In the genomic region with DNA sequence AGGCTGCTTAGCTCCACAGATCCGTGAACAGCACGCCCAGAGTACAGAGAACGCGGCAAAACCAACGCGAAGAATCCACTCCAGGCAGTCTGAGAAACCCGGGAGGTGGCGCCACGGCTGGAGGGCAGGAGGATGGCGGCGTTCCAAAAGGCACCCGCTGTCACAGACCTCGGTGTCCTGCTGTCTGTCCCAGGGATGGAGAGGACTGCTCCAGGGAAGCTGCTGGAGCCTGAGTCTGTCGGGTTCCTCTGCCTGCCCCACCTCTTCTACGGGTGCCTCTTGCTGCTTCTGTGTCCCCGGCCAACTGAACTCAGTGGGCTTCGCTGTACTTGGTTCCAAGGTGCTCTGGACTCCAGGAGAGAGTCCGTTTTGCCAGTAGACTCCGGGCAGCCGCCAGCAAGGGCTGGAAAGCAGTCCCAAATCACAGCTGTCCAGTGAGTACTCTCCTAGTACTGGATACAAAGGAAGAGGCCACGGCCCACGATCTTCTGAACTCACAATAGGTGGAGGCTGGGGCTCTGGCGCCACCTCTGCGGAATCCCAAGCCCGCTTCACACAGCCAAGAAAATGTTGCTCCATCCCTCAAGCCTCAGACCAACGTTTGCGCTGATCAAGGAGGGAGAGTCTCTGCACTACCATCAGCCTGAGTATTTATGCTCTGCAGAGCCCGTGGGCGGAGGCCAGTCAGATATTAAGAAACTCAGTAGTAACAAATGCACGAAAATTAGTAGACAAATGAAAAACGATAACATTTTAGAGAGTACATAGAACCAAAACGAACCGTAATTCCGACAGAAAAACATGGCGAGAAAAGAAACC, we compare ENCODE assay signal across 8 cellular contexts. TPM values are rescaled to one million over a fixed set of nuclear protein-coding genes. Genes with fewer than 3 reads are reported as not detected.
DNase-seq lines count a peak whose midpoint lies in the region; ATAC-seq and TF ChIP-seq lines count a peak whose summit lies in the region.

No MANE protein-coding gene starts in this region.

- H3K79me2 ChIP-seq in OCI-LY3 (ENCODE audit: low read length) (no peaks in the 10 kb centered on the region), fibroblast of lung (ENCODE audit: control insufficient read depth, insufficient read depth, low read length) (peaks cover 68% of the 10 kb centered on the region)

- H4K20me1 ChIP-seq in OCI-LY3 (ENCODE audit: insufficient read depth, low read length), result no peaks in the 10 kb centered on the region
- no peaks in the 10 kb centered on the region for H4K20me1 ChIP-seq in fibroblast of lung (ENCODE audit: control insufficient read depth, extremely low read depth, insufficient read depth, low read length)

- H3K27ac ChIP-seq in OCI-LY3 (ENCODE audit: low read length) (peak overlapping the region; percentile 38), fibroblast of lung (ENCODE audit: insufficient read depth, low read length) (peak overlapping the region; percentile 96), uterus (peak overlapping the region; percentile 90 to 91)

- H3K27me3 ChIP-seq in OCI-LY3 (ENCODE audit: low read depth, low read length) (no peaks in the 10 kb centered on the region), fibroblast of lung (ENCODE audit: control insufficient read depth, insufficient read depth, low read length) (no peaks in the 10 kb centered on the region), neuron (ENCODE audit: insufficient read depth, low read length) (no peaks in the 10 kb centered on the region), uterus (peaks cover 0 to 22% of the 10 kb centered on the region in 2 donors)

- no peaks in the 10 kb centered on the region for H3K36me3 ChIP-seq in ES-I3 (ENCODE audit: insufficient read depth, low read length)
- no peaks in the 10 kb centered on the region for H3K36me3 ChIP-seq in OCI-LY3 (replicated peaks; ENCODE audit: low read depth, low read length)
- peaks cover 2% of the 10 kb centered on the region for H3K36me3 ChIP-seq in fibroblast of lung (ENCODE audit: control insufficient read depth, insufficient read depth, low read length)
- H3K36me3 ChIP-seq in neuron (ENCODE audit: insufficient read depth, low read length), result no peaks in the 10 kb centered on the region
- H3K36me3 ChIP-seq in uterus, result no peaks in the 10 kb centered on the region

- TF ChIP-seq CTCF in OCI-LY3 (IDR thresholded peaks at IDR 0.05; ENCODE audit: low read depth, low read length) (no peak), fibroblast of lung (conservative IDR thresholded peaks at IDR 0.05 in 1 of 2, IDR thresholded peaks at IDR 0.05 in 1 of 2; ENCODE audit: low read depth in 1 of 2, low read length in 2 of 2) (peak in 1 of 2 donors; percentile 38), uterus (IDR thresholded peaks at IDR 0.05) (no peak)

- DNase-seq in HT-29 (ENCODE audit: low spot score), result peak; percentile 91
- peak; percentile 80 to 82 for DNase-seq in activated T-cell treated with anti-CD3 and anti-CD28 coated beads, Interleukin-2, amount 50 U/mL, for 48 hours
- DNase-seq in fibroblast of lung (ENCODE audit: low read depth in 2 of 2), result peak; percentile 90 to 91
- peak; percentile 60 to 61 for DNase-seq in uterus

- intact Hi-C loops in uterus (cut with DNase I; ENCODE audit: low total_unique reads), result no loop called here

- H3K9ac ChIP-seq in ES-I3 (ENCODE audit: low read depth, low read length) (peak overlapping the region; percentile 47; the same call in 1 of the 2 replicates), OCI-LY3 (ENCODE audit: low read length) (peak overlapping the region; percentile 66), fibroblast of lung (ENCODE audit: insufficient read depth, low read length) (no peak overlapping the region)

- TF ChIP-seq POLR2A in uterus (IDR thresholded peaks at IDR 0.05), result no peak

- peak overlapping the region; percentile 94 for H3K4me2 ChIP-seq in OCI-LY3 (ENCODE audit: low read length)
- peak overlapping the region; percentile 72 for H3K4me2 ChIP-seq in fibroblast of lung (ENCODE audit: extremely low read depth, insufficient read depth, low read length)

- peak overlapping the region; percentile 94 for H2AFZ ChIP-seq in OCI-LY3 (ENCODE audit: low read depth, low read length)
- peak overlapping the region; percentile 46 for H2AFZ ChIP-seq in fibroblast of lung (ENCODE audit: low read length)
- H2AFZ ChIP-seq in neuron (ENCODE audit: low read depth, low read length), result peak overlapping the region; percentile 67

- H3K9me3 ChIP-seq in ES-I3 (ENCODE audit: control insufficient read depth, insufficient read depth, low read length), result no peaks in the 10 kb centered on the region
- H3K9me3 ChIP-seq in OCI-LY3 (ENCODE audit: insufficient read depth, low read length), result no peaks in the 10 kb centered on the region
- H3K9me3 ChIP-seq in fibroblast of lung (ENCODE audit: control insufficient read depth, insufficient read depth, low read depth, low read length), result no peaks in the 10 kb centered on the region
- peaks cover 1% of the 10 kb centered on the region for H3K9me3 ChIP-seq in neuron (ENCODE audit: low read length)
- H3K9me3 ChIP-seq in uterus, result no peaks in the 10 kb centered on the region

- H3K4me3 ChIP-seq in OCI-LY3 (ENCODE audit: low read length) (peak overlapping the region; percentile 88), fibroblast of lung (replicated peaks in 1 of 4; ENCODE audit: control extremely low read depth in 1 of 4, insufficient read depth in 1 of 4, low read depth in 3 of 4, low read length in 4 of 4) (peak overlapping the region; percentile 27 to 85 (median 76)), neuron (ENCODE audit: low read length) (peak overlapping the region; percentile 55), uterus (peak overlapping the region; percentile 60 to 68)

- no peak for ATAC-seq in HG03342 (IDR thresholded peaks at IDR 0.05; ENCODE audit: unreplicated experiment)

- H3K4me1 ChIP-seq in ES-I3 (ENCODE audit: insufficient read depth, low read length) (peaks cover 7% of the 10 kb centered on the region; the same call in 1 of the 2 replicates), OCI-LY3 (ENCODE audit: low read length) (peaks cover 5% of the 10 kb centered on the region; the same call in 1 of the 2 replicates), fibroblast of lung (ENCODE audit: control insufficient read depth, extremely low read depth, insufficient read depth, low read length) (peaks cover 7% of the 10 kb centered on the region), neuron (ENCODE audit: insufficient read depth, low read length) (peaks cover 10% of the 10 kb centered on the region), uterus (no peaks in the 10 kb centered on the region)

RNA-seq across cellular contexts. Expression of gene ANXA2R, which starts 0.4 kb away (rescaled TPM):
- total RNA-seq in HT-29 (2014; rRNA removed; shearing (Covaris generic)), result 21.1 and 22.7 TPM in 2 replicates
- total RNA-seq in fibroblast of lung, result 1.8 and 3.1 TPM in 2 replicates
- polyA plus RNA-seq in fibroblast of lung, result 0.61 and 1.4 TPM in 2 replicates
- polyA plus RNA-seq in fibroblast of lung (2012), result 0.69 and 2.1 TPM in 2 replicates
- 2.2 and 2.3 TPM in 2 replicates for polyA minus RNA-seq in fibroblast of lung (ENCODE audit: low replicate concordance)
- 10 to 100 TPM in 2 of 4 donors, 1 to 10 TPM in 2; 2.4 to 62.8 (median 8.5) TPM for total RNA-seq in uterus

Comparison
In these comparisons a context has a peak if more than half of its experiments do, and no peak if none do; other contexts are left out.
1. H3K27ac ChIP-seq: peak in every context shown above with its lines; median percentile 96 in fibroblast of lung; 90 in uterus; 38 in OCI-LY3.